ENCODE assay signal across 2 cellular contexts in genomic region chr1:32186077-32186476, GRCh38.
TF ChIP-seq lines count a peak whose summit lies in the region.

No MANE protein-coding gene starts in this region.

TF ChIP-seq in IMR-90, 13 proteins besides CTCF, POLR2A, EP300 and RAD21:
- TF ChIP-seq BHLHE40 (IDR thresholded peaks at IDR 0.05; ENCODE audit: low read depth, low read length) (no peak), RCOR1 (IDR thresholded peaks at IDR 0.05; ENCODE audit: insufficient replicate concordance, low read length) (no peak), RFX5 (IDR thresholded peaks at IDR 0.05; ENCODE audit: low read depth, low read length) (no peak), CHD1 (IDR thresholded peaks at IDR 0.05; ENCODE audit: low read depth, low read length) (no peak), MAZ (IDR thresholded peaks at IDR 0.05; ENCODE audit: borderline replicate concordance, low read depth, low read length) (no peak)

TF ChIP-seq in K562, 482 proteins besides CTCF, POLR2A, EP300 and RAD21:
- TF ChIP-seq EP400 (IDR thresholded peaks at IDR 0.05), result peak; percentile 36; the same call in 1 of the 2 replicates
- TF ChIP-seq SMAD4 (CRISPR knock-in tag; conservative IDR thresholded peaks at IDR 0.05), result peak; percentile 55
- TF ChIP-seq DMBX1 (CRISPR knock-in tag; IDR thresholded peaks at IDR 0.05; ENCODE audit: borderline replicate concordance), result peak; percentile 63; the same call in 1 of the 2 replicates
- TF ChIP-seq CEBPG (CRISPR knock-in tag; IDR thresholded peaks at IDR 0.05), result peak; percentile 90
- TF ChIP-seq CEBPG (tag; conservative IDR thresholded peaks at IDR 0.05 in 1 of 2, IDR thresholded peaks at IDR 0.05 in 1 of 2), result peak in 1 of 2 experiments; percentile 81; a peak in 3 of 4 replicates
- peak; percentile 70 for TF ChIP-seq ATF4 (CRISPR knock-in tag; IDR thresholded peaks at IDR 0.05)
- peak; percentile 47; the same call in 1 of the 2 replicates for TF ChIP-seq MYC (IDR thresholded peaks at IDR 0.05; ENCODE audit: low read depth, low read length)
- TF ChIP-seq MYC (CRISPR knock-in tag; IDR thresholded peaks at IDR 0.05; ENCODE audit: borderline replicate concordance, low read depth), result no peak
- 0 out of 2 replicates have a peak, but pooled peaks have one; percentile 41 for TF ChIP-seq ZNF589 (CRISPR knock-in tag; IDR thresholded peaks at IDR 0.05; ENCODE audit: low read depth)
- TF ChIP-seq IRF9 (tag; IDR thresholded peaks at IDR 0.05), result peak; percentile 67
- TF ChIP-seq ZNF311 (CRISPR knock-in tag; IDR thresholded peaks at IDR 0.05), result 0 out of 2 replicates have a peak, but pooled peaks have one; percentile 27
- TF ChIP-seq MAFK (IDR thresholded peaks at IDR 0.05; ENCODE audit: low read length), result no peak
- TF ChIP-seq ZNF592 (IDR thresholded peaks at IDR 0.05), result peak; percentile 29; the same call in 1 of the 2 replicates
- 0 out of 2 replicates have a peak, but pooled peaks have one; percentile 16 for TF ChIP-seq POLR2AphosphoS5 (IDR thresholded peaks at IDR 0.05; ENCODE audit: control insufficient read depth, insufficient read depth, low read depth, low read length)
- TF ChIP-seq E2F4 (CRISPR knock-in tag; IDR thresholded peaks at IDR 0.05; ENCODE audit: low read depth), result no peak
- TF ChIP-seq ATF3 (IDR thresholded peaks at IDR 0.05), result peak; percentile 64; the same call in 1 of the 2 replicates
- no peak for TF ChIP-seq ATF3 (CRISPR knock-in tag; conservative IDR thresholded peaks at IDR 0.05)
- peak; percentile 60; the same call in 1 of the 2 replicates for TF ChIP-seq TAF7 (tag; IDR thresholded peaks at IDR 0.05)
- TF ChIP-seq NR2C1 (IDR thresholded peaks at IDR 0.05), result no peak
- 0 out of 2 replicates have a peak, but pooled peaks have one; percentile 21 for TF ChIP-seq NR2C1 (tag; IDR thresholded peaks at IDR 0.05)
- 0 out of 2 replicates have a peak, but pooled peaks have one; percentile 28 for TF ChIP-seq L3MBTL2 (IDR thresholded peaks at IDR 0.05)
- no peak for TF ChIP-seq THAP7 (CRISPR knock-in tag; IDR thresholded peaks at IDR 0.05)
- no peak for TF ChIP-seq PTRF (tag; IDR thresholded peaks at IDR 0.05)
- TF ChIP-seq ZNF175 (CRISPR knock-in tag; IDR thresholded peaks at IDR 0.05; ENCODE audit: low read depth), result no peak
- 0 out of 2 replicates have a peak, but pooled peaks have one; percentile 33 for TF ChIP-seq SUPT5H (IDR thresholded peaks at IDR 0.05)
